15 cellular contexts compared by ENCODE assay signal in the genomic region with DNA sequence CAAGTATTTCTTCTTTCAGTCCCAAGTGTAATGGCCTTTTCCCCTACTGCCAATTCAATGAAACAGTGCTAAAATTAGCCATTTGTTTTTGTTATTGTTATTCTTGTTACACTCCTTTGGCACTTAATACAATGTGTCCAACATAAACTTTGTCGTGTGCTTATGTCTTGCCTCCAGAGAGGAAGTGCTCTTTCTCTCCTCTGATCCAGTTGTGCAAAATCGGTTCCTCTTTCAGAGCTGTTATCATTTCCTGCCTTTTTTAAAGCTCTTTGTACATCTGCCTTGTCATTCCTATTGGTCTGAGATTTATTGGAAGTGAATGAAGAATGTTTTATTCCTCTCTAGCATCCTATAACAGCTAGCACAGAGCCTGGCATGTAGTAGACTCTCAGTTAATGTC.
DNase-seq lines count a peak whose midpoint lies in the region; ATAC-seq and TF ChIP-seq lines count a peak whose summit lies in the region.
"Had no signal": no experiment of that assay in that cellular context is flagged by ENCODE, and none has a peak within 500 bp of the region (broad histone marks: within the 10 kb centered on the region; RNA-seq: fewer than 3 reads in every experiment).

No MANE protein-coding gene starts in this region.

- no peaks in the 10 kb centered on the region for H3K27me3 ChIP-seq in PC-3 (ENCODE audit: low read length)
- H3K27me3 ChIP-seq: BE2C had no signal

- H3K79me2 ChIP-seq in PC-3 (ENCODE audit: low read length): no peaks in the 10 kb centered on the region

- intact Hi-C loops in PC-3 (cut with micrococcal nuclease): no loop called here

- ATAC-seq in GM21529 (IDR thresholded peaks at IDR 0.05; ENCODE audit: unreplicated experiment): peak; percentile 77
- no peak for ATAC-seq in GM21786 (IDR thresholded peaks at IDR 0.05; ENCODE audit: unreplicated experiment)
- ATAC-seq in PC-3: no peak
- ATAC-seq in HG03571 (IDR thresholded peaks at IDR 0.05; ENCODE audit: unreplicated experiment): no peak
- ATAC-seq: activated T-cell treated with anti-CD3 and anti-CD28 coated beads, Interleukin-2, amount 50 U/mL, for 72 hours; T-cell had no signal

- no peaks in the 10 kb centered on the region for H3K36me3 ChIP-seq in PC-3 (ENCODE audit: low read depth, low read length)
- H3K36me3 ChIP-seq: BE2C had no signal

- no peaks in the 10 kb centered on the region for H3F3A ChIP-seq in PC-3 (ENCODE audit: low read length, unreplicated experiment)

- no TSS peak for BruUV-seq in PC-3 (replicated peaks; lab: Mats Ljungman, UMichigan)

- no peak overlapping the region for H3K9ac ChIP-seq in PC-3 (ENCODE audit: low read length)

- no peak overlapping the region for H2AFZ ChIP-seq in PC-3 (ENCODE audit: low read length)

- no peaks in the 10 kb centered on the region for H3K4me1 ChIP-seq in PC-3 (ENCODE audit: insufficient read depth, low read length)
- H3K4me1 ChIP-seq: BE2C had no signal

- no peaks in the 10 kb centered on the region for H3K9me2 ChIP-seq in PC-3 (replicated peaks; ENCODE audit: low read length)

- H3K4me3 ChIP-seq in NB4 (ENCODE audit: low read depth, low read length) (no peak overlapping the region), PC-3 (ENCODE audit: low read length) (no peak overlapping the region)

- POLR2A ChIA-PET in PC-3 (lab: Charles Lee; ENCODE audit: unreplicated experiment): no interaction called here

- CTCF ChIA-PET in PC-3 (lab: Charles Lee): no interaction called here

- no peaks in the 10 kb centered on the region for H4K20me1 ChIP-seq in PC-3 (ENCODE audit: low read length)

- TF ChIP-seq CTCF in NB4 (IDR thresholded peaks at IDR 0.05; ENCODE audit: low read depth, low read length) (no peak), PC-3 (conservative IDR thresholded peaks at IDR 0.05; ENCODE audit: low read depth, low read length) (no peak)

- H3K4me2 ChIP-seq in PC-3 (ENCODE audit: low read length): no peak overlapping the region

- peak; percentile 77 for DNase-seq in CD1c-positive myeloid dendritic cell (ENCODE audit: extremely low spot score)
- peak; percentile 79 for DNase-seq in NB4 (ENCODE audit: low read depth)
- DNase-seq in inferior parietal cortex (ENCODE audit: extremely low spot score): peak; percentile 10
- DNase-seq in PC-3: no peak
- DNase-seq in NCI-H2227 treated with DMSO at 0.1 percent for 48 hours (lab: John Stamatoyannopoulos, UW): no peak
- DNase-seq: activated CD4-positive, alpha-beta T cell treated with anti-CD3 and anti-CD28 coated beads for 4 hours; activated T-cell treated with anti-CD3 and anti-CD28 coated beads, Interleukin-2, amount 50 U/mL, for 72 hours; amygdala; BE2C; NK-92 treated with Interleukin-12 subunit alpha and Interleukin-12 subunit beta, amount 100 ng/mL, for 24 hours; retina; T-cell had no signal

- H3K9me3 ChIP-seq in PC-3 (ENCODE audit: low read length): no peaks in the 10 kb centered on the region
- H3K9me3 ChIP-seq: BE2C had no signal

- H3K27ac ChIP-seq in PC-3 (ENCODE audit: low read length): no peak overlapping the region

- TF ChIP-seq POLR2A in NB4 (IDR thresholded peaks at IDR 0.05; ENCODE audit: extremely low read depth, insufficient read length): no peak

Comparison
In these comparisons a context has a peak if more than half of its experiments do, and no peak if none do; other contexts are left out.
1. DNase-seq: peak in CD1c-positive myeloid dendritic cell (single experiment), NB4 (single experiment) and inferior parietal cortex (single experiment); none in PC-3 (single experiment) and NCI-H2227 treated with DMSO at 0.1 percent for 48 hours (single experiment).